In genomic region chr20:43667341-43668132, GRCh38 we compare ENCODE assay signal across 1 cellular context.
TF ChIP-seq lines count a peak whose summit lies in the region.

No MANE protein-coding gene starts in this region.

TF ChIP-seq in WTC11, 78 proteins besides CTCF, POLR2A, EP300 and RAD21 (continued from another document):
- no peak for TF ChIP-seq ZNF396 (CRISPR knock-in tag; IDR thresholded peaks at IDR 0.05; ENCODE audit: borderline replicate concordance)
- TF ChIP-seq GABPB1 (CRISPR knock-in tag; IDR thresholded peaks at IDR 0.05), result no peak
- TF ChIP-seq MYBL2 (CRISPR knock-in tag; IDR thresholded peaks at IDR 0.05), result 0 out of 2 replicates have a peak, but pooled peaks have one; percentile 50
- no peak for TF ChIP-seq ZNF532 (CRISPR knock-in tag; IDR thresholded peaks at IDR 0.05; ENCODE audit: borderline replicate concordance)
- peak; percentile 54; the same call in 1 of the 2 replicates for TF ChIP-seq AR (CRISPR knock-in tag; IDR thresholded peaks at IDR 0.05)
- TF ChIP-seq IRF2 (CRISPR knock-in tag; IDR thresholded peaks at IDR 0.05; ENCODE audit: borderline replicate concordance, low read depth), result no peak
- TF ChIP-seq HMGXB4 (CRISPR knock-in tag; IDR thresholded peaks at IDR 0.05), result no peak
- TF ChIP-seq FOXP1 (CRISPR knock-in tag; IDR thresholded peaks at IDR 0.05; ENCODE audit: borderline replicate concordance), result 0 out of 2 replicates have a peak, but pooled peaks have one; percentile 48
- no peak for TF ChIP-seq ZNF232 (CRISPR knock-in tag; IDR thresholded peaks at IDR 0.05)
- no peak for TF ChIP-seq SOX15 (CRISPR knock-in tag; IDR thresholded peaks at IDR 0.05)
- TF ChIP-seq HMGA2 (CRISPR knock-in tag; IDR thresholded peaks at IDR 0.05), result no peak
- no peak for TF ChIP-seq ZNF263 (CRISPR knock-in tag; IDR thresholded peaks at IDR 0.05; ENCODE audit: low read depth)
- TF ChIP-seq USF2 (CRISPR knock-in tag; IDR thresholded peaks at IDR 0.05), result no peak
- TF ChIP-seq ATF3 (CRISPR knock-in tag; conservative IDR thresholded peaks at IDR 0.05), result no peak
- no peak for TF ChIP-seq ZSCAN18 (CRISPR knock-in tag; IDR thresholded peaks at IDR 0.05)
- TF ChIP-seq EMX1 (CRISPR knock-in tag; IDR thresholded peaks at IDR 0.05), result no peak
- TF ChIP-seq ZBTB21 (CRISPR knock-in tag; IDR thresholded peaks at IDR 0.05; ENCODE audit: borderline replicate concordance), result no peak
- TF ChIP-seq KAT7 (CRISPR knock-in tag; IDR thresholded peaks at IDR 0.05; ENCODE audit: borderline replicate concordance), result 0 out of 2 replicates have a peak, but pooled peaks have one; percentile 36
- no peak for TF ChIP-seq MXD4 (CRISPR knock-in tag; IDR thresholded peaks at IDR 0.05; ENCODE audit: borderline replicate concordance)
- TF ChIP-seq ELF4 (CRISPR knock-in tag; IDR thresholded peaks at IDR 0.05; ENCODE audit: low read depth), result no peak
